ENCODE assay signal across 1 cellular context in the genomic region with DNA sequence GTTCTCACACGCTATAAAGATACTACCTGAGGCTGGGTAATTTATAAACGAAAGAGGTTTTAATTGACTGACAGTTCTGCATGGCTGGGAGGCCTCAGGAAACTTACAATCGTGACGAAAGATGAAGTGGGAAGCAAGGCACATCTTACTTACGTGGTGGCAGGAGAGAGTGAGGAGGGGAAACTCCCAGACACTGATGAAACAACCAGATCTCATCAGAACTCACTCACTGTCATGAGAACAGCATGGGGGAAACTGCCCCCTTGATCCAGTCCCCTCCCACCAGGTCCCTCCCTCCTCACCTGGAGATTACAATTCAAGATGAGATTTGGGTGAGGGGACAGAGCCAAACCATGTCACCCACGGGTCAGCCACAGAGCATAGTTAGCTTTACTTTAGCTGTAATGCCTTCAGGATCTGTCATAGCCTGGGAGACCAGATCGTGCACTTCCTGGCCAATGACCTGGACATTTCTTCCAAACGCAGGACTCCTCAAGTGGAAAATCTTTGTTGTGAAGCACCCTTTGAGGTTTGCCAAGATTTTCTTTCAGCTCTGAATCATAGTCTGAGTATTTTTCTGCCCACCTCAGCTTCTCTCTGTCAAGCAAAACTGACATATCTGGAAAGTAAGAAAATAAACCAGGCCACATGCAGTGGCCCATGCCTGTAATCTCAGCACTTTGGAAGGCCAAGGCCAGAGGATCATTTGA.
TF ChIP-seq lines count a peak whose summit lies in the region.

No MANE protein-coding gene starts in this region.

TF ChIP-seq in SK-N-SH treated with all-trans-retinoic acid at 6 μM for 48 hours, 23 proteins besides CTCF, POLR2A, EP300 and RAD21 (continued from another document):
- TF ChIP-seq, protein P1, sequence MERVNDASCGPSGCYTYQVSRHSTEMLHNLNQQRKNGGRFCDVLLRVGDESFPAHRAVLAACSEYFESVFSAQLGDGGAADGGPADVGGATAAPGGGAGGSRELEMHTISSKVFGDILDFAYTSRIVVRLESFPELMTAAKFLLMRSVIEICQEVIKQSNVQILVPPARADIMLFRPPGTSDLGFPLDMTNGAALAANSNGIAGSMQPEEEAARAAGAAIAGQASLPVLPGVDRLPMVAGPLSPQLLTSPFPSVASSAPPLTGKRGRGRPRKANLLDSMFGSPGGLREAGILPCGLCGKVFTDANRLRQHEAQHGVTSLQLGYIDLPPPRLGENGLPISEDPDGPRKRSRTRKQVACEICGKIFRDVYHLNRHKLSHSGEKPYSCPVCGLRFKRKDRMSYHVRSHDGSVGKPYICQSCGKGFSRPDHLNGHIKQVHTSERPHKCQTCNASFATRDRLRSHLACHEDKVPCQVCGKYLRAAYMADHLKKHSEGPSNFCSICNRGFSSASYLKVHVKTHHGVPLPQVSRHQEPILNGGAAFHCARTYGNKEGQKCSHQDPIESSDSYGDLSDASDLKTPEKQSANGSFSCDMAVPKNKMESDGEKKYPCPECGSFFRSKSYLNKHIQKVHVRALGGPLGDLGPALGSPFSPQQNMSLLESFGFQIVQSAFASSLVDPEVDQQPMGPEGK (CRISPR knock-in tag; IDR thresholded peaks at IDR 0.05; ENCODE audit: borderline replicate concordance) = no peak
- TF ChIP-seq PPARA (CRISPR knock-in tag; IDR thresholded peaks at IDR 0.05; ENCODE audit: borderline replicate concordance) = no peak
